8 cellular contexts compared by ENCODE assay signal in genomic region chr2:3377612-3378432, GRCh38. TPM values are rescaled to one million over a fixed set of nuclear protein-coding genes. Genes with fewer than 3 reads are reported as not detected.
DNase-seq lines count a peak whose midpoint lies in the region; ATAC-seq and TF ChIP-seq lines count a peak whose summit lies in the region.

Gene EIPR1, minus strand, starts transcription at chr2:3377818. Its CDS starts 129 bp downstream, at chr2:3377689.

- peak within 1 kb of the TSS; percentile 98 for H3K27ac Mint-ChIP-seq in activated CD4-positive, alpha-beta T cell treated with anti-CD3 and anti-CD28 coated beads, Interleukin-2, amount 10 ng/mL, durations not matched to agents 24 days and 14 days

- POLR2A ChIA-PET in BJ (lab: Charles Lee) = no interaction called here

- peak within 1 kb of the TSS; percentile 99 for H3K4me3 Mint-ChIP-seq in activated CD4-positive, alpha-beta T cell treated with anti-CD3 and anti-CD28 coated beads, Interleukin-2, amount 10 ng/mL, durations not matched to agents 24 days and 14 days

- H3K4me1 Mint-ChIP-seq in activated CD4-positive, alpha-beta T cell treated with anti-CD3 and anti-CD28 coated beads, Interleukin-2, amount 10 ng/mL, durations not matched to agents 24 days and 14 days = peaks cover 30% of the 10 kb centered on the region

- DNase-seq in BJ (ENCODE audit: low read depth) = peak; percentile 93
- DNase-seq in NCI-H526 treated with DMSO at 0.1 percent for 48 hours (lab: John Stamatoyannopoulos, UW) = peak; percentile 92
- DNase-seq in activated CD4-positive, alpha-beta T cell treated with anti-CD3 and anti-CD28 coated beads, Interleukin-2, amount 10 ng/mL, durations not matched to agents 24 days and 14 days = peak; percentile 99
- DNase-seq in coronary artery (ENCODE audit: low spot score) = peak; percentile 99
- DNase-seq in left colon = peak; percentile 98
- peak; percentile 96 for DNase-seq in stimulated activated CD4-positive, alpha-beta T cell treated with anti-CD3 and anti-CD28 coated beads, Interleukin-1b, Interleukin-23, amount 100 ng/mL, for 48 hours

- H3K4me3 ChIP-seq in BJ (ENCODE audit: low read depth, low read length) (peak within 1 kb of the TSS; percentile 93), coronary artery (peak within 1 kb of the TSS; percentile 77)

- H3K27me3 Mint-ChIP-seq in activated CD4-positive, alpha-beta T cell treated with anti-CD3 and anti-CD28 coated beads, Interleukin-2, amount 10 ng/mL, durations not matched to agents 24 days and 14 days = no peaks in the 10 kb centered on the region

- H3K36me3 Mint-ChIP-seq in activated CD4-positive, alpha-beta T cell treated with anti-CD3 and anti-CD28 coated beads, Interleukin-2, amount 10 ng/mL, durations not matched to agents 24 days and 14 days (ENCODE audit: low read depth) = peaks cover 24% of the 10 kb centered on the region

- peak; percentile 87 for ATAC-seq in GM19324 (IDR thresholded peaks at IDR 0.05; ENCODE audit: low FRiP score, unreplicated experiment)
- peak; percentile 79 for ATAC-seq in HG03469 (IDR thresholded peaks at IDR 0.05; ENCODE audit: unreplicated experiment)
- peak; percentile 88 for ATAC-seq in left colon

- intact Hi-C loops in activated CD4-positive, alpha-beta T cell treated with anti-CD3 and anti-CD28 coated beads, Interleukin-2, amount 10 ng/mL, durations not matched to agents 24 days and 14 days (cut with micrococcal nuclease) = loop anchor here (1.0 to 5.0 kb wide), 6 partner anchors 141 to 766 kb away; partner anchors contain the start of genes ADI1, RNASEH1 and RPS7
- intact Hi-C loops in left colon (cut with DNase I, micrococcal nuclease) = no loop called here

- CTCF ChIA-PET in BJ (lab: Yijun Ruan, JAX) = interaction anchor here (1.2 kb wide), 1 partner anchor 275 kb away, joined by 3 read pairs; no protein-coding TSS in a partner anchor

- no peak for TF ChIP-seq CTCF in BJ (IDR thresholded peaks at IDR 0.05; ENCODE audit: insufficient read depth, low read depth, low read length)
- TF ChIP-seq CTCF in coronary artery (IDR thresholded peaks at IDR 0.05) = no peak

- no peaks in the 10 kb centered on the region for H3K9me3 Mint-ChIP-seq in activated CD4-positive, alpha-beta T cell treated with anti-CD3 and anti-CD28 coated beads, Interleukin-2, amount 10 ng/mL, durations not matched to agents 24 days and 14 days

- no peaks in the 10 kb centered on the region for H3K27me3 ChIP-seq in BJ (ENCODE audit: control insufficient read depth, insufficient read depth, low read length)

- H3K36me3 ChIP-seq in BJ (ENCODE audit: control insufficient read depth, insufficient read depth, low read length) = no peaks in the 10 kb centered on the region

- H3K27ac ChIP-seq in coronary artery = peak within 1 kb of the TSS; percentile 84 to 92

RNA-seq across cellular contexts. Expression of gene EIPR1, which starts in this region (rescaled TPM):
- polyA plus RNA-seq in BJ (2011; rRNA removed) = 35.4 and 49.2 TPM in 2 replicates
- polyA minus RNA-seq in BJ (2011; rRNA and poly(A)+ RNA removed) = 13.3 and 22.8 TPM in 2 replicates
- 47.6 and 52.1 TPM in 2 replicates for total RNA-seq in activated CD4-positive, alpha-beta T cell treated with anti-CD3 and anti-CD28 coated beads, Interleukin-2, amount 10 ng/mL, durations not matched to agents 24 days and 14 days
- total RNA-seq in left colon = 10 to 100 TPM; 21.3 to 25.8 TPM

Comparison
In these comparisons a context has a peak if more than half of its experiments do, and no peak if none do; other contexts are left out.
1. Peak in every context shown above with its lines: DNase-seq, ATAC-seq, H3K4me3 ChIP-seq and H3K27ac ChIP-seq.